In genomic region chr5:7759951-7760580, GRCh38 we compare ENCODE assay signal across 23 cellular contexts.
"Had no signal": no experiment of that assay in that cellular context is flagged by ENCODE, and none has a peak within 500 bp of the region (broad histone marks: within the 10 kb centered on the region; RNA-seq: fewer than 3 reads in every experiment).

No MANE protein-coding gene starts in this region.

- H3K4me1 Mint-ChIP-seq: activated T-helper 17 cell treated with anti-CD3 and anti-CD28 coated beads, Interleukin-2, amount 50 U/mL, for 72 hours; neural crest cell had no signal

- H3K27ac Mint-ChIP-seq: activated naive CD4-positive, alpha-beta T cell treated with anti-CD3 and anti-CD28 coated beads, Interleukin-2, amount 50 U/mL, for 72 hours; activated T-cell treated with anti-CD3 and anti-CD28 coated beads, Interleukin-2, amount 50 U/mL, for 24 hours; activated T-helper 17 cell treated with anti-CD3 and anti-CD28 coated beads, Interleukin-2, amount 50 U/mL, for 72 hours; naive thymus-derived CD4-positive, alpha-beta T cell had no signal

- H3K27me3 ChIP-seq: breast epithelium, esophagus squamous epithelium, tibial artery had no signal

- ATAC-seq: activated CD4-positive, CD25-positive, alpha-beta regulatory T cell treated with anti-CD3 and anti-CD28 coated beads, Interleukin-2, amount 50 U/mL, for 24 hours; activated naive CD4-positive, alpha-beta T cell treated with anti-CD3 and anti-CD28 coated beads, Interleukin-2, amount 50 U/mL, for 72 hours; activated T-helper 17 cell treated with anti-CD3 and anti-CD28 coated beads, Interleukin-2, amount 50 U/mL, for 72 hours; heart right ventricle; left lobe of liver; lower lobe of right lung; naive thymus-derived CD4-positive, alpha-beta T cell; SK-N-SH treated with all-trans-retinoic acid at 6 μM for 48 hours; stimulated activated naive CD8-positive, alpha-beta T cell treated with anti-CD3 and anti-CD28 coated beads, Interleukin-15, Interleukin-2, amounts not matched to agents 100 U/mL and 50 U/mL, for 24 hours had no signal

- DNase-seq: activated CD8-positive, alpha-beta memory T cell treated with anti-CD3 and anti-CD28 coated beads, Interleukin-2, amount 50 U/mL, for 4 hours; activated T-cell treated with anti-CD3 and anti-CD28 coated beads, Interleukin-2, amount 50 U/mL, for 24 hours; aorta; cerebellar nuclear complex; dermis blood vessel endothelial cell; effector memory CD4-positive, alpha-beta T cell; esophagus squamous epithelium; heart right ventricle; lower lobe of right lung; naive thymus-derived CD4-positive, alpha-beta T cell; occipital lobe; spleen; stimulated activated CD4-positive, alpha-beta T cell treated with anti-CD3 and anti-CD28 coated beads, Interleukin-4, amount 100 ng/mL, for 4 hours; stimulated activated naive CD8-positive, alpha-beta T cell treated with anti-CD3 and anti-CD28 coated beads, Interleukin-15, Interleukin-2, amounts not matched to agents 100 U/mL and 50 U/mL, for 24 hours; tibial artery had no signal

- H3K4me3 Mint-ChIP-seq: activated T-cell treated with anti-CD3 and anti-CD28 coated beads, Interleukin-2, amount 50 U/mL, for 24 hours; activated T-helper 17 cell treated with anti-CD3 and anti-CD28 coated beads, Interleukin-2, amount 50 U/mL, for 72 hours; naive thymus-derived CD4-positive, alpha-beta T cell; neural crest cell had no signal

- H3K9me3 Mint-ChIP-seq: activated naive CD4-positive, alpha-beta T cell treated with anti-CD3 and anti-CD28 coated beads, Interleukin-2, amount 50 U/mL, for 72 hours; activated T-cell treated with anti-CD3 and anti-CD28 coated beads, Interleukin-2, amount 50 U/mL, for 24 hours; activated T-helper 17 cell treated with anti-CD3 and anti-CD28 coated beads, Interleukin-2, amount 50 U/mL, for 72 hours; naive thymus-derived CD4-positive, alpha-beta T cell; neural crest cell had no signal

- H3K4me3 ChIP-seq: breast epithelium, esophagus squamous epithelium, heart right ventricle, lower lobe of right lung, spleen, tibial artery had no signal

- H3K36me3 Mint-ChIP-seq: naive thymus-derived CD4-positive, alpha-beta T cell had no signal

- H3K36me3 ChIP-seq: breast epithelium, esophagus squamous epithelium, heart right ventricle, lower lobe of right lung, spleen, tibial artery had no signal

- H3K4me1 ChIP-seq: breast epithelium, esophagus squamous epithelium, heart right ventricle, lower lobe of right lung, spleen had no signal

- H3K9me3 ChIP-seq: breast epithelium, esophagus squamous epithelium, heart right ventricle, lower lobe of right lung, spleen, tibial artery had no signal

- H3K27ac ChIP-seq: breast epithelium, esophagus squamous epithelium, heart right ventricle, lower lobe of right lung, spleen, tibial artery, VCaP had no signal
